Comparison of ENCODE assay signal across 18 cellular contexts in genomic region chr13:113089693-113090414, GRCh38. TPM values are rescaled to one million over a fixed set of nuclear protein-coding genes. Genes with fewer than 3 reads are reported as not detected.
"Had no signal": no experiment of that assay in that cellular context is flagged by ENCODE, and none has a peak within 500 bp of the region (broad histone marks: within the 10 kb centered on the region; RNA-seq: fewer than 3 reads in every experiment).

No MANE protein-coding gene starts in this region.

- H3K79me2 ChIP-seq: hepatocyte had no signal

- DNase-seq: activated CD4-positive, alpha-beta T cell treated with anti-CD3 and anti-CD28 coated beads for 1 hour; activated CD4-positive, alpha-beta T cell treated with anti-CD3 and anti-CD28 coated beads, Interleukin-2, amount 50 U/mL, for 4 hours; activated effector memory CD4-positive, alpha-beta T cell treated with Interleukin-2 at 50 U/mL for 16 hours; activated naive CD4-positive, alpha-beta T cell treated with anti-CD3 and anti-CD28 coated beads, Interleukin-2, amount 50 U/mL, for 16 hours; activated T-cell treated with anti-CD3 and anti-CD28 coated beads, Interleukin-2, amount 50 U/mL, for 4 hours; kidney glomerular epithelial cell; naive B cell; stimulated activated CD4-positive, alpha-beta T cell treated with anti-CD3 and anti-CD28 coated beads, Interleukin-4, amount 100 ng/mL, for 24 hours; stimulated activated naive CD4-positive, alpha-beta T cell; T-helper 9 cell; tibial artery; uterus had no signal

- H3K9me3 ChIP-seq: gastroesophageal sphincter, pancreas, tibial artery, uterus had no signal

- H3K4me3 ChIP-seq: gastroesophageal sphincter, hepatocyte, pancreas, tibial artery, uterus had no signal

- FAIRE-seq: colon, endometrium, pancreas had no signal

- H3K27ac ChIP-seq: gastroesophageal sphincter, hepatocyte, pancreas, tibial artery, uterus had no signal

- H3K27me3 ChIP-seq: hepatocyte, pancreas, tibial artery, uterus had no signal

- H2AFZ ChIP-seq: hepatocyte had no signal

- H3K36me3 ChIP-seq: uterus had no signal

- ATAC-seq: activated T-cell treated with anti-CD3 and anti-CD28 coated beads, Interleukin-2, amount 50 U/mL, for 4 hours; gastroesophageal sphincter; pancreas had no signal

- H3K4me1 ChIP-seq: gastroesophageal sphincter, pancreas, tibial artery, uterus had no signal

- H3K4me2 ChIP-seq: hepatocyte had no signal

RNA-seq across cellular contexts. Expression of gene F7, which starts 15.7 kb away (rescaled TPM):
- total RNA-seq: lung microvascular endothelial cell had no signal

RNA-seq across cellular contexts. Expression of gene F10, which starts 32.7 kb away (rescaled TPM):
- total RNA-seq: activated T-cell treated with anti-CD3 and anti-CD28 coated beads, Interleukin-2, amount 50 U/mL, for 4 hours had no signal
